29 cellular contexts compared by ENCODE assay signal in genomic region chr10:122347162-122347561, GRCh38.
"Had no signal": no experiment of that assay in that cellular context is flagged by ENCODE, and none has a peak within 500 bp of the region (broad histone marks: within the 10 kb centered on the region; RNA-seq: fewer than 3 reads in every experiment).

No MANE protein-coding gene starts in this region.

- H3K4me3 ChIP-seq: colonic mucosa, right lobe of liver, skin epidermis, upper lobe of left lung, vagina had no signal

- ATAC-seq: activated CD8-positive, alpha-beta T cell treated with anti-CD3 and anti-CD28 coated beads for 36 hours; activated T-cell treated with anti-CD3 and anti-CD28 coated beads, Interleukin-2, amount 50 U/mL, for 72 hours; left cardiac atrium; naive thymus-derived CD4-positive, alpha-beta T cell; right lobe of liver; stimulated activated effector memory CD8-positive, alpha-beta T cell treated with anti-CD3 and anti-CD28 coated beads, Interleukin-12 subunit alpha, Interleukin-12 subunit beta, amount 100 ng/mL, for 72 hours had no signal

- H3K9me3 Mint-ChIP-seq: activated B cell treated with CpG ODN at 0.5 μM for 24 hours; activated CD8-positive, alpha-beta T cell treated with anti-CD3 and anti-CD28 coated beads for 36 hours; activated T-cell treated with anti-CD3 and anti-CD28 coated beads, Interleukin-2, amount 50 U/mL, for 72 hours; central memory CD8-positive, alpha-beta T cell; stimulated activated effector memory CD8-positive, alpha-beta T cell treated with anti-CD3 and anti-CD28 coated beads, Interleukin-12 subunit alpha, Interleukin-12 subunit beta, amount 100 ng/mL, for 72 hours; stimulated activated naive CD8-positive, alpha-beta T cell treated with anti-CD3 and anti-CD28 coated beads, Interleukin-15, Interleukin-2, amounts not matched to agents 100 ng/mL and 50 ng/mL, for 24 hours had no signal

- H3K36me3 ChIP-seq: colonic mucosa, right lobe of liver, upper lobe of left lung, vagina had no signal

- H3K27ac ChIP-seq: colonic mucosa, right lobe of liver, upper lobe of left lung, vagina had no signal

- H3K9me3 ChIP-seq: colonic mucosa, right lobe of liver, upper lobe of left lung, vagina had no signal

- H3K4me3 Mint-ChIP-seq: activated B cell treated with CpG ODN at 0.5 μM for 24 hours; activated CD8-positive, alpha-beta T cell treated with anti-CD3 and anti-CD28 coated beads for 36 hours; activated naive CD8-positive, alpha-beta T cell; activated T-cell treated with anti-CD3 and anti-CD28 coated beads, Interleukin-2, amount 50 U/mL, for 72 hours; central memory CD8-positive, alpha-beta T cell; mesothelial cell of epicardium; naive thymus-derived CD4-positive, alpha-beta T cell; neural crest cell; stimulated activated effector memory CD8-positive, alpha-beta T cell treated with anti-CD3 and anti-CD28 coated beads, Interleukin-12 subunit alpha, Interleukin-12 subunit beta, amount 100 ng/mL, for 72 hours; stimulated activated naive CD8-positive, alpha-beta T cell treated with anti-CD3 and anti-CD28 coated beads, Interleukin-15, Interleukin-2, amounts not matched to agents 100 ng/mL and 50 ng/mL, for 24 hours had no signal

- H3K27me3 Mint-ChIP-seq: activated CD8-positive, alpha-beta T cell treated with anti-CD3 and anti-CD28 coated beads for 36 hours; activated naive CD8-positive, alpha-beta T cell had no signal

- H3K27ac Mint-ChIP-seq: activated B cell treated with CpG ODN at 0.5 μM for 24 hours; activated CD8-positive, alpha-beta T cell treated with anti-CD3 and anti-CD28 coated beads for 36 hours; activated naive CD8-positive, alpha-beta T cell; activated T-cell treated with anti-CD3 and anti-CD28 coated beads, Interleukin-2, amount 50 U/mL, for 72 hours; mesothelial cell of epicardium; stimulated activated effector memory CD8-positive, alpha-beta T cell treated with anti-CD3 and anti-CD28 coated beads, Interleukin-12 subunit alpha, Interleukin-12 subunit beta, amount 100 ng/mL, for 72 hours; stimulated activated naive CD8-positive, alpha-beta T cell treated with anti-CD3 and anti-CD28 coated beads, Interleukin-15, Interleukin-2, amounts not matched to agents 100 ng/mL and 50 ng/mL, for 24 hours had no signal

- FAIRE-seq: bronchial epithelial cell, keratinocyte had no signal

- H3K27me3 ChIP-seq: colonic mucosa, right lobe of liver, upper lobe of left lung, vagina had no signal

- H3K36me3 Mint-ChIP-seq: activated naive CD8-positive, alpha-beta T cell; stimulated activated effector memory CD8-positive, alpha-beta T cell treated with anti-CD3 and anti-CD28 coated beads, Interleukin-12 subunit alpha, Interleukin-12 subunit beta, amount 100 ng/mL, for 72 hours had no signal

- DNase-seq: activated B cell treated with CpG ODN at 0.5 μM for 24 hours; activated CD4-positive, alpha-beta T cell treated with anti-CD3 and anti-CD28 coated beads, Interleukin-2, amount 50 U/mL, for 1 hour; activated CD8-positive, alpha-beta T cell treated with anti-CD3 and anti-CD28 coated beads for 36 hours; activated naive CD4-positive, alpha-beta T cell; activated T-cell treated with anti-CD3 and anti-CD28 coated beads for 4 hours; activated T-cell treated with anti-CD3 and anti-CD28 coated beads, Interleukin-2, amount 50 U/mL, for 72 hours; anterior cingulate cortex; colonic mucosa; effector CD8-positive, alpha-beta T cell; erythroblast; foreskin fibroblast; head of caudate nucleus; hippocampal formation; left cardiac atrium; mammary epithelial cell; naive thymus-derived CD4-positive, alpha-beta T cell; right lobe of liver; stimulated activated CD4-positive, alpha-beta T cell treated with anti-CD3 and anti-CD28 coated beads, Interleukin-4, amount 100 ng/mL, for 24 hours; upper lobe of left lung had no signal

- H3K4me1 Mint-ChIP-seq: mesothelial cell of epicardium had no signal
